ENCODE assay signal across 1 cellular context in the genomic region with DNA sequence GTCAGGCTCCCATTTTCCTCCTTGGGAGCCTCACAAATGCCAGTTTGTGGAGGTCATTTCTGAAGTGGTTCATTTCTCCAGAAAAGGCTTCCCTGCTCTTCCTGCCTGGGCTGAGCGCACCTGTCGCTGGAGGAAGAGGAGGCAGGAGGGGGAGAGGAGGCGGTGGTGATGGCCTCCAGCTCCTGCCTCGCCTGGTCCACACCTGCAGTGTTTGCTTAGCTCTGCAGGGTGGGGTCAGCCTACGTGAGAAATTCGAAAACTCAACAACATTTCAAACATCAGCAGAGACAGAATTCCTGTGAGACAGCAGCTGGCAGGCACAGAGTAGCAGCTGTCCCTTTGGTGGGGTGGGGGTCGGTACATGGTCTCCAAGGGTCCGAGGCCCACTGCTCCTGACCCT.
TF ChIP-seq lines count a peak whose summit lies in the region.

No MANE protein-coding gene starts in this region.

TF ChIP-seq in IMR-90, 13 proteins besides CTCF, POLR2A, EP300 and RAD21:
- no peak for TF ChIP-seq NFE2L2 (IDR thresholded peaks at IDR 0.05; ENCODE audit: low read depth, low read length)
